18 cellular contexts compared by ENCODE assay signal in the genomic region with DNA sequence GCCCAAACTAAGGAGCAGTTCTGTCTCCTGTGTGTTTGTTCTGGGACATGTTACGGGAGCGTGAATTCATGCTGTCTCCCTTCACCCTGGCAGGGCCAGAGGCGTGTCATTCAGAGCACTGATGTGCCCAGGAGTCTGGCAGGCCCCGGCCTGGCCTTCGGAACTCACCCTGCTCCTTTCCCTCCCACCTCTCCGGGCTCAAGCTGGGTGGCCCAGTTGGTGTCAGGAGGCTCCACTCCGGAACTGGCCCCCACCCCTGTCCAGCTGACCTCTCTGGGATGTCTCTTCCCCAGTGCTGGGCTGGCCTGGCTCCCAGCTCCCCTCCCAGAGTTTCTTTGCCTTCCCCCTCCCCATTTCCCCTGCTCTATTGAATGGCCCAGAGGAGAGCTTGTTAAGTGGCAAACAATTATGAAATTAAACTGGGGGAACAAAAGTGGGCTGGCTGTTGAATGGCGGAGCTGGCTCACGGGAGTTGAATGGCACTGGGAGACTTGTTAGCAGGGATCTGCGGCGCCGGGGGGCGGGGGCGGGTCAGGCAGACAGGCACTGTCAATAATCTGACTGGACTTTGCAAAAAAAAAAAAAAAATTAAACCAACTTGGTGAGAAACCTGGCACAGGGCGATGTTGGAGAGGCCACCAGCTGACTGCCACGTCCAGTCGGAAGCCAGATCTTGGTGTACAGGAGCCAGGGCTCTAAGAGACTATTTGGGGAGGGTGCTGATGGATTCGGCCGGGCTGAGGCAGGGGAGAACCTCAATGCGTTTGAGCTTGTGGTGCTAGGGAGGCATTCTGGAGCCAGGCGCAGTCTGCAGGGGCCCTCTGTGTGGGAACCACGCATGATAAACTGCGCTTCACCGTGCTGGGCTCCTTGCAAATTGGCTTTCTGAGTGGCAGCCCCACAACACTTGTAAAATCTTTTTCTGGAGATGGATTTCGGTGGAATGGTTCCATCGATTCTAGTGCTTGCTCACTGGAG. TPM values are rescaled to one million over a fixed set of nuclear protein-coding genes. Genes with fewer than 3 reads are reported as not detected.
DNase-seq lines count a peak whose midpoint lies in the region; ATAC-seq and TF ChIP-seq lines count a peak whose summit lies in the region.
"Had no signal": no experiment of that assay in that cellular context is flagged by ENCODE, and none has a peak within 500 bp of the region (broad histone marks: within the 10 kb centered on the region; RNA-seq: fewer than 3 reads in every experiment).

No MANE protein-coding gene starts in this region.

- H3K18ac ChIP-seq in neuronal stem cell (ENCODE audit: low read length): peak overlapping the region; percentile 93

- no peak for TF ChIP-seq CTCF in brain (conservative IDR thresholded peaks at IDR 0.05)

- peak overlapping the region; percentile 35 for H2BK120ac ChIP-seq in neuronal stem cell (ENCODE audit: low read depth, low read length)

- no peak overlapping the region for H3K23ac ChIP-seq in neuronal stem cell (ENCODE audit: low read depth, low read length, poor library complexity)

- peak overlapping the region; percentile 51 for H2AK5ac ChIP-seq in neuronal stem cell (ENCODE audit: low read depth, low read length)

- peaks cover 15% of the 10 kb centered on the region for H3K27me3 Mint-ChIP-seq in brain
- H3K27me3 Mint-ChIP-seq in activated naive CD4-positive, alpha-beta T cell treated with anti-CD3 and anti-CD28 coated beads, Interleukin-2, amount 10 ng/mL, durations not matched to agents 7 days and 5 days: peaks cover 63% of the 10 kb centered on the region

- H3K4me2 ChIP-seq in neuronal stem cell (ENCODE audit: insufficient read depth, low read length, poor library complexity, severe bottlenecking): peak overlapping the region; percentile 94
- H3K4me2 ChIP-seq: KMS-11 had no signal

- H4K8ac ChIP-seq in neuronal stem cell (ENCODE audit: low read depth, low read length): no peak overlapping the region

- no peak overlapping the region for H3K4ac ChIP-seq in neuronal stem cell (ENCODE audit: low read length)

- H3K27ac ChIP-seq in neuronal stem cell (replicated peaks; ENCODE audit: low read length): peak overlapping the region; percentile 77
- H3K27ac ChIP-seq: body of pancreas, HL-60, KMS-11 had no signal

- H3K4me3 ChIP-seq in H7 (ENCODE audit: insufficient read depth, low read depth, low read length) (no peak overlapping the region), neuronal stem cell (ENCODE audit: low read length in 2 of 2) (peak overlapping the region in 1 of 2 donors; percentile 82)
- H3K4me3 ChIP-seq: body of pancreas had no signal

- H3K9me3 ChIP-seq in neuronal stem cell (replicated peaks in 1 of 2; ENCODE audit: control insufficient read depth in 2 of 2, insufficient read depth in 1 of 2, low read depth in 1 of 2, low read length in 2 of 2): no peaks in the 10 kb centered on the region
- H3K9me3 ChIP-seq: body of pancreas had no signal

- H4K91ac ChIP-seq in neuronal stem cell (ENCODE audit: low read depth, low read length, poor library complexity): peak overlapping the region; percentile 74

- peak overlapping the region; percentile 48 for H2BK12ac ChIP-seq in neuronal stem cell (ENCODE audit: low read length)

- peaks cover 0 to 3% (median 0%) of the 10 kb centered on the region in 5 experiments for H3K9me3 Mint-ChIP-seq in brain
- no peaks in the 10 kb centered on the region for H3K9me3 Mint-ChIP-seq in activated naive CD4-positive, alpha-beta T cell treated with anti-CD3 and anti-CD28 coated beads, Interleukin-2, amount 10 ng/mL, durations not matched to agents 7 days and 5 days
- H3K9me3 Mint-ChIP-seq: T-helper 1 cell treated with Interleukin-12 subunit alpha and Interleukin-12 subunit beta and Interleukin-4 antibody, amounts not matched to agents 30 μg/mL and 1 μg/mL, for 36 hours had no signal

- peak overlapping the region; percentile 82 for H2BK15ac ChIP-seq in neuronal stem cell (ENCODE audit: low read length)

- peak overlapping the region; percentile 92 for H3K9ac ChIP-seq in neuronal stem cell (ENCODE audit: low read depth, low read length, poor library complexity)
- H3K9ac ChIP-seq: KMS-11 had no signal

- H3K27ac Mint-ChIP-seq in brain: peak overlapping the region; percentile 13 to 98 (median 77)
- no peak overlapping the region for H3K27ac Mint-ChIP-seq in activated naive CD4-positive, alpha-beta T cell treated with anti-CD3 and anti-CD28 coated beads, Interleukin-2, amount 10 ng/mL, durations not matched to agents 7 days and 5 days
- H3K27ac Mint-ChIP-seq: B cell; T-helper 1 cell treated with Interleukin-12 subunit alpha and Interleukin-12 subunit beta and Interleukin-4 antibody, amounts not matched to agents 30 μg/mL and 1 μg/mL, for 36 hours had no signal

- peaks cover 57% of the 10 kb centered on the region for H3K4me1 Mint-ChIP-seq in brain
- H3K4me1 Mint-ChIP-seq in activated naive CD4-positive, alpha-beta T cell treated with anti-CD3 and anti-CD28 coated beads, Interleukin-2, amount 10 ng/mL, durations not matched to agents 7 days and 5 days: no peaks in the 10 kb centered on the region

- H3K79me1 ChIP-seq in neuronal stem cell (ENCODE audit: low read depth, low read length): peaks cover 3% of the 10 kb centered on the region

- H3K27me3 ChIP-seq in H7 (ENCODE audit: control insufficient read depth, insufficient read depth, low read length) (peaks cover 32% of the 10 kb centered on the region), neuronal stem cell (ENCODE audit: control insufficient read depth in 3 of 3, insufficient read depth in 3 of 3, low read depth in 1 of 3, low read length in 3 of 3) (peaks cover 0 to 93% (median 4%) of the 10 kb centered on the region in 3 experiments)

- H3K4me1 ChIP-seq in neuronal stem cell (ENCODE audit: control insufficient read depth in 2 of 2, insufficient read depth in 1 of 2, low read depth in 1 of 2, low read length in 2 of 2): peaks cover 0 to 50% of the 10 kb centered on the region in 2 donors
- H3K4me1 ChIP-seq: body of pancreas had no signal

- WGBS in neuronal stem cell (ENCODE audit: extremely low coverage in 2 of 2, insufficient read length in 2 of 2, insufficient replicate concordance in 1 of 2), 2 donors: no CpG with 5 or more reads among the region's 26 CpGs

- H3K36me3 ChIP-seq in H7 (replicated peaks; ENCODE audit: control insufficient read depth, insufficient read depth, low read length) (no peaks in the 10 kb centered on the region), neuronal stem cell (replicated peaks in 1 of 2; ENCODE audit: control insufficient read depth in 2 of 2, insufficient read depth in 2 of 2, low read length in 2 of 2) (no peaks in the 10 kb centered on the region)

- ATAC-seq in HG03439 (IDR thresholded peaks at IDR 0.05; ENCODE audit: unreplicated experiment): no peak
- ATAC-seq: activated CD4-positive, CD25-positive, alpha-beta regulatory T cell treated with anti-CD3 and anti-CD28 coated beads, Interleukin-2, amount 50 U/mL, for 24 hours; body of pancreas had no signal

- H3K4me3 Mint-ChIP-seq in brain: peak overlapping the region; percentile 87 to 94 (median 89)
- H3K4me3 Mint-ChIP-seq in activated naive CD4-positive, alpha-beta T cell treated with anti-CD3 and anti-CD28 coated beads, Interleukin-2, amount 10 ng/mL, durations not matched to agents 7 days and 5 days: no peak overlapping the region
- H3K4me3 Mint-ChIP-seq: B cell; T-helper 1 cell treated with Interleukin-12 subunit alpha and Interleukin-12 subunit beta and Interleukin-4 antibody, amounts not matched to agents 30 μg/mL and 1 μg/mL, for 36 hours had no signal

- no peak overlapping the region for H2AFZ ChIP-seq in neuronal stem cell (ENCODE audit: low read length)

- peak; percentile 64 for DNase-seq in H7
- peak; percentile 30 for DNase-seq in NCI-H146 treated with DMSO at 0.1 percent for 48 hours (lab: John Stamatoyannopoulos, UW; ENCODE audit: unreplicated experiment)
- peak; percentile 67 for DNase-seq in neuronal stem cell (ENCODE audit: low spot score)
- no peak for DNase-seq in activated naive CD4-positive, alpha-beta T cell treated with anti-CD3 and anti-CD28 coated beads, Interleukin-2, amount 10 ng/mL, durations not matched to agents 7 days and 5 days
- no peak for DNase-seq in activated naive CD4-positive, alpha-beta T cell (lab: John Stamatoyannopoulos, UW)
- DNase-seq: body of pancreas; DMS 273 treated with DMSO at 0.1 percent for 48 hours; NCI-H2171; stimulated activated CD4-positive, alpha-beta T cell treated with anti-CD3 and anti-CD28 coated beads, Interleukin-15, amount 100 ng/mL, for 24 hours had no signal

- no peaks in the 10 kb centered on the region for H3K36me3 Mint-ChIP-seq in brain
- H3K36me3 Mint-ChIP-seq in activated naive CD4-positive, alpha-beta T cell treated with anti-CD3 and anti-CD28 coated beads, Interleukin-2, amount 10 ng/mL, durations not matched to agents 7 days and 5 days: no peaks in the 10 kb centered on the region

- peak overlapping the region; percentile 79 for H2BK5ac ChIP-seq in neuronal stem cell (ENCODE audit: low read length)

- CTCF ChIA-PET in activated naive CD4-positive, alpha-beta T cell treated with anti-CD3 and anti-CD28 coated beads, Interleukin-2, amount 10 ng/mL, durations not matched to agents 7 days and 5 days (lab: Charles Lee): no interaction called here

- no peak overlapping the region for H3K14ac ChIP-seq in neuronal stem cell (ENCODE audit: low read length)

RNA-seq across cellular contexts. Expression of a gene that starts 1.3 kb away (rescaled TPM):
- 0.15 and 1.2 TPM in 2 replicates for total RNA-seq in H7 (2014; rRNA removed; shearing (Covaris generic))
- 12.8 TPM for polyA plus RNA-seq in brain (ENCODE audit: insufficient read depth, low read depth, low replicate concordance)
- 37.3 TPM for polyA plus RNA-seq in neuronal stem cell (2013, experiment 1 of 2)
- 37.4 TPM for polyA plus RNA-seq in neuronal stem cell (2013, experiment 2 of 2)
- total RNA-seq: B cell, body of pancreas, dermis microvascular lymphatic vessel endothelial cell, pulmonary artery endothelial cell had no signal

Comparison
In these comparisons a context has a peak if more than half of its experiments do, and no peak if none do; other contexts are left out.
1. DNase-seq: peak in H7 (single experiment), NCI-H146 treated with DMSO at 0.1 percent for 48 hours (single experiment) and neuronal stem cell (single experiment); none in activated naive CD4-positive, alpha-beta T cell treated with anti-CD3 and anti-CD28 coated beads, Interleukin-2, amount 10 ng/mL, durations not matched to agents 7 days and 5 days (single experiment) and activated naive CD4-positive, alpha-beta T cell (0 of 4).